ENCODE assay signal across 8 cellular contexts in the genomic region with DNA sequence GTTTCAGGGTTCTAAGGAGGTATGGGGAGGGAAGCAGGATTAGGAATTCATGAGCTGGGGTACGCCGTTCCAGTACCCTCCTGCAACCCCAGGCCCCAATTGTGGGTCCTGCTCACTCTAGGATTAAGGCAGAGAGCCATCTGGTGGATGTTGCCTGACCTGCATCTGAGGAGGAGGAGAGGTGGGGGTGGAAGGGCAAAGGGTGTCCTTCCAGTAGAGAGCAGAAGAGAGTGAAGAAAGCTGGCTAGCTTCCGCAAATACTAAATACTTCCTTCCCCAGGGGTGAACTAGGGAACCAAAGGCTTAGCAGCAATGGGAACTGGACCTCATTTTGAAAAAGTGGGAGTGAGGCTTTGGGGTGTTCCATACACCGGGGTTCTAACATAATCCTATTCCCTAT. TPM values are rescaled to one million over a fixed set of nuclear protein-coding genes. Genes with fewer than 3 reads are reported as not detected.
DNase-seq lines count a peak whose midpoint lies in the region; ATAC-seq and FAIRE-seq lines count a peak whose summit lies in the region.

No MANE protein-coding gene starts in this region.

- FAIRE-seq in GM19239 (lab: Jason Lieb, UNC) = peak; percentile 84

- ATAC-seq in HG02678 (IDR thresholded peaks at IDR 0.05; ENCODE audit: unreplicated experiment) = no peak

- DNase-seq in AG08395 (ENCODE audit: low spot score) = peak; percentile 86
- DNase-seq in GM19239 (ENCODE audit: insufficient read length, low spot score) = peak; percentile 54
- peak; percentile 34 for DNase-seq in NCI-H2171 (lab: John Stamatoyannopoulos, UW)
- peak; percentile 43 to 55 for DNase-seq in activated CD4-positive, alpha-beta T cell treated with anti-CD3 and anti-CD28 coated beads for 24 hours (ENCODE audit: low read depth in 2 of 2)
- DNase-seq in cerebellum (ENCODE audit: low spot score) = peak; percentile 68
- DNase-seq in left kidney (ENCODE audit: low read depth, low spot score) = peak; percentile 87
- peak; percentile 69 for DNase-seq in stimulated activated CD4-positive, alpha-beta T cell treated with anti-CD3 and anti-CD28 coated beads, Interleukin-4, amount 100 ng/mL, for 1 hour

RNA-seq across cellular contexts. Expression of a gene that starts 10.6 kb away (rescaled TPM):
- 12.5 TPM for total RNA-seq in cerebellum

RNA-seq across cellular contexts. Expression of a gene that starts 10.9 kb away (rescaled TPM):
- total RNA-seq in cerebellum = 170 TPM

RNA-seq across cellular contexts. Expression of a gene that starts 11.8 kb away (rescaled TPM):
- 36.8 TPM for total RNA-seq in cerebellum

RNA-seq across cellular contexts. Expression of a gene that starts 14.4 kb away (rescaled TPM):
- not detected for total RNA-seq in cerebellum

RNA-seq across cellular contexts. Expression of a gene that starts 21.2 kb away (rescaled TPM):
- total RNA-seq in cerebellum = 8.5 TPM

Comparison
In these comparisons a context has a peak if more than half of its experiments do, and no peak if none do; other contexts are left out.
1. DNase-seq: peak in every context shown above with its lines; median percentile 87 in left kidney; 86 in AG08395; 69 in stimulated activated CD4-positive, alpha-beta T cell treated with anti-CD3 and anti-CD28 coated beads, Interleukin-4, amount 100 ng/mL, for 1 hour; 68 in cerebellum; 54 in GM19239; 49 in activated CD4-positive, alpha-beta T cell treated with anti-CD3 and anti-CD28 coated beads for 24 hours; 34 in NCI-H2171.